ENCODE assay signal across 13 cellular contexts in the genomic region with DNA sequence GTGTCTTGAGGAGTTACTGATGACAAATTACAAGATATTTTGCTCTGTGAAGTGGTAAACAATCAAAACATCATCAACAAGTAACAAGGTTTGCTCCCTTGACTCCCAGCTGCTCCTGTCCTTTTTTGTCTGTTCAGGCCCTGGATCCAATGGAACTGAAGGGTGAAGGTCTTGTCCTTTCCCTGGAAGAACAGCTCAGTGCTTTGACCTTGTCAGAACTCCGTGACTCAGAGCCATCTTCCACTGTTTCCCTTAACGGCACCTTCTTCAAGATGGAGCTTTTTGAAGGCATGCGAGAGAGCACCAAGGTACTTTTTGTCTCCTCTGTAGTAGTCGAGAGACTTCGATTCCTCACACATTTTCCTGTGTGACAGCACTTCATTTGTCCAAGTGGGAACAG. TPM values are rescaled to one million over a fixed set of nuclear protein-coding genes. Genes with fewer than 3 reads are reported as not detected.
A peak's percentile ranks its signal among the peaks of the same experiment; 100 is the strongest.
DNase-seq lines count a peak whose midpoint lies in the region; ATAC-seq and TF ChIP-seq lines count a peak whose summit lies in the region.
"Had no signal": no experiment of that assay in that cellular context is flagged by ENCODE, and none has a peak within 500 bp of the region (broad histone marks: within the 10 kb centered on the region; RNA-seq: fewer than 3 reads in every experiment).

No MANE protein-coding gene starts in this region.

- H3K27me3 ChIP-seq in SK-N-SH (ENCODE audit: insufficient read depth), result no peaks in the 10 kb centered on the region
- no peaks in the 10 kb centered on the region for H3K27me3 ChIP-seq in right cardiac atrium (ENCODE audit: control insufficient read depth, insufficient read depth)
- H3K27me3 ChIP-seq in suprapubic skin, result no peaks in the 10 kb centered on the region

- peak overlapping the region; percentile 38; the same call in 1 of the 2 replicates for H3K9ac ChIP-seq in SK-N-SH

- ATAC-seq in SK-N-SH treated with all-trans-retinoic acid at 6 μM for 48 hours (no peak), right cardiac atrium (no peak), esophagus mucosa (no peak)

- WGBS in SK-N-SH (ENCODE audit: low lambda C conversion rate), result 86% methylated on average over 5 of the region's 5 CpGs
- 64% methylated on average over 5 of the region's 5 CpGs for WGBS in right cardiac atrium
- WGBS in suprapubic skin, result 87% methylated on average over 5 of the region's 5 CpGs

- POLR2A ChIA-PET in SK-N-SH (lab: Yijun Ruan, JAX), result no interaction called here

- intact Hi-C loops in right cardiac atrium (cut with DNase I), result no loop called here

- TF ChIP-seq RAD21 in SK-N-SH (IDR thresholded peaks at IDR 0.05; ENCODE audit: low read length), result no peak

- H3F3A ChIP-seq in SK-N-SH (replicated peaks; ENCODE audit: insufficient read depth), result peaks cover 35% of the 10 kb centered on the region

- DNase-seq in SK-N-SH (no peak), right cardiac atrium (no peak), suprapubic skin (ENCODE audit: low spot score in 2 of 2) (no peak), ecto neural progenitor cell (ENCODE audit: low spot score) (no peak), GM19240 (ENCODE audit: insufficient read length, low spot score) (no peak)
- DNase-seq: effector CD4-positive, alpha-beta T cell; NCI-H2029 treated with DMSO at 0.1 percent for 48 hours; stimulated activated CD4-positive, alpha-beta T cell treated with anti-CD3 and anti-CD28 coated beads, Interleukin-2, amount 100 ng/mL, for 48 hours had no signal

- H2AFZ ChIP-seq in SK-N-SH (ENCODE audit: low read depth), result no peak overlapping the region

- no peak for TF ChIP-seq CTCF in SK-N-SH (IDR thresholded peaks at IDR 0.05)
- TF ChIP-seq CTCF in suprapubic skin (IDR thresholded peaks at IDR 0.05), result no peak

- CTCF ChIA-PET in SK-N-SH (lab: Yijun Ruan, JAX), result interaction anchor here (1.0 to 3.2 kb wide), 5 partner anchors 24 to 192 kb away, joined by 4 to 17 read pairs (median 12); a partner anchor contains a TSS

- no peaks in the 10 kb centered on the region for H3K9me2 ChIP-seq in SK-N-SH

- H3K4me3 ChIP-seq in SK-N-SH (ENCODE audit: low read depth in 2 of 2, low read length in 1 of 2), result no peak overlapping the region
- H3K4me3 ChIP-seq in right cardiac atrium (ENCODE audit: low read length), result no peak overlapping the region
- no peak overlapping the region for H3K4me3 ChIP-seq in suprapubic skin

- H3K4me2 ChIP-seq in SK-N-SH, result peak overlapping the region; percentile 59

- peaks cover 6 to 50% of the 10 kb centered on the region in 2 experiments for H3K4me1 ChIP-seq in SK-N-SH (ENCODE audit: control insufficient read depth in 1 of 2, insufficient read depth in 2 of 2, low read depth in 1 of 2, low read length in 1 of 2)
- no peaks in the 10 kb centered on the region for H3K4me1 ChIP-seq in right cardiac atrium (ENCODE audit: control insufficient read depth, insufficient read depth, low read length)
- peaks cover 9% of the 10 kb centered on the region for H3K4me1 ChIP-seq in suprapubic skin

- H3K79me2 ChIP-seq in SK-N-SH (ENCODE audit: insufficient read depth), result no peaks in the 10 kb centered on the region

- H3K27ac ChIP-seq in SK-N-SH (ENCODE audit: low read depth in 2 of 2, low read length in 1 of 2) (peak overlapping the region; percentile 87 to 98; a peak in 3 of 4 replicates), angular gyrus (ENCODE audit: low read depth, low read length) (peak overlapping the region; percentile 75), right cardiac atrium (ENCODE audit: low read length) (peak overlapping the region; percentile 9), suprapubic skin (peak overlapping the region; percentile 7)
- H3K27ac ChIP-seq: 22Rv1 had no signal

- H4K20me1 ChIP-seq in SK-N-SH (ENCODE audit: insufficient read depth), result no peaks in the 10 kb centered on the region

- no peak for TF ChIP-seq EP300 in SK-N-SH (IDR thresholded peaks at IDR 0.05; ENCODE audit: borderline replicate concordance in 1 of 2, low read depth in 1 of 2, low read length in 1 of 2)
- TF ChIP-seq EP300 in suprapubic skin (IDR thresholded peaks at IDR 0.05), result no peak

- TF ChIP-seq POLR2A in suprapubic skin (IDR thresholded peaks at IDR 0.05), result no peak

- H3K36me3 ChIP-seq in SK-N-SH (replicated peaks in 1 of 2; ENCODE audit: control insufficient read depth in 1 of 2, insufficient read depth in 2 of 2, low read length in 1 of 2), result peaks cover 14 to 25% of the 10 kb centered on the region in 2 experiments
- H3K36me3 ChIP-seq in suprapubic skin, result peaks cover 41% of the 10 kb centered on the region

- no peaks in the 10 kb centered on the region for H3K9me3 ChIP-seq in SK-N-SH
- no peaks in the 10 kb centered on the region for H3K9me3 ChIP-seq in right cardiac atrium (ENCODE audit: control insufficient read depth, low read length)
- H3K9me3 ChIP-seq in suprapubic skin, result no peaks in the 10 kb centered on the region

TF ChIP-seq in SK-N-SH, 30 proteins besides CTCF, POLR2A, EP300 and RAD21 (continues in another document):
- no peak for TF ChIP-seq TCF12 (IDR thresholded peaks at IDR 0.05)
- TF ChIP-seq, protein P1, sequence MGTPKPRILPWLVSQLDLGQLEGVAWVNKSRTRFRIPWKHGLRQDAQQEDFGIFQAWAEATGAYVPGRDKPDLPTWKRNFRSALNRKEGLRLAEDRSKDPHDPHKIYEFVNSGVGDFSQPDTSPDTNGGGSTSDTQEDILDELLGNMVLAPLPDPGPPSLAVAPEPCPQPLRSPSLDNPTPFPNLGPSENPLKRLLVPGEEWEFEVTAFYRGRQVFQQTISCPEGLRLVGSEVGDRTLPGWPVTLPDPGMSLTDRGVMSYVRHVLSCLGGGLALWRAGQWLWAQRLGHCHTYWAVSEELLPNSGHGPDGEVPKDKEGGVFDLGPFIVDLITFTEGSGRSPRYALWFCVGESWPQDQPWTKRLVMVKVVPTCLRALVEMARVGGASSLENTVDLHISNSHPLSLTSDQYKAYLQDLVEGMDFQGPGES (IDR thresholded peaks at IDR 0.05; ENCODE audit: low read depth, low read length), result no peak
- no peak for TF ChIP-seq GABPA (IDR thresholded peaks at IDR 0.05; ENCODE audit: low read depth)
- TF ChIP-seq MEF2A (IDR thresholded peaks at IDR 0.05; ENCODE audit: borderline replicate concordance, low read depth), result no peak
- TF ChIP-seq CHD2 (IDR thresholded peaks at IDR 0.05; ENCODE audit: low read length, partially characterized antibody), result no peak
- TF ChIP-seq YY1 (IDR thresholded peaks at IDR 0.05; ENCODE audit: low read depth), result no peak
- no peak for TF ChIP-seq GATA2 (CRISPR knock-in tag; IDR thresholded peaks at IDR 0.05)
- TF ChIP-seq RFX5 (IDR thresholded peaks at IDR 0.05; ENCODE audit: low read length), result no peak
- TF ChIP-seq TAF1 (IDR thresholded peaks at IDR 0.05; ENCODE audit: borderline replicate concordance, low read depth, low read length), result no peak
- no peak for TF ChIP-seq ELF1 (IDR thresholded peaks at IDR 0.05)
- TF ChIP-seq, protein P2, sequence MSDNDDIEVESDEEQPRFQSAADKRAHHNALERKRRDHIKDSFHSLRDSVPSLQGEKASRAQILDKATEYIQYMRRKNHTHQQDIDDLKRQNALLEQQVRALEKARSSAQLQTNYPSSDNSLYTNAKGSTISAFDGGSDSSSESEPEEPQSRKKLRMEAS (IDR thresholded peaks at IDR 0.05; ENCODE audit: low read depth), result no peak

TF ChIP-seq in SK-N-SH treated with all-trans-retinoic acid at 6 μM for 48 hours, 23 proteins besides CTCF, POLR2A, EP300 and RAD21 (continues in another document):
- TF ChIP-seq OSR1 (CRISPR knock-in tag; IDR thresholded peaks at IDR 0.05) (no peak), RARB (CRISPR knock-in tag; IDR thresholded peaks at IDR 0.05) (no peak), ZFP3 (CRISPR knock-in tag; IDR thresholded peaks at IDR 0.05) (no peak), ARNTL (CRISPR knock-in tag; IDR thresholded peaks at IDR 0.05; ENCODE audit: borderline replicate concordance, low read depth) (no peak), BACH2 (CRISPR knock-in tag; IDR thresholded peaks at IDR 0.05; ENCODE audit: borderline replicate concordance) (no peak), ZNF565 (CRISPR knock-in tag; conservative IDR thresholded peaks at IDR 0.05; ENCODE audit: low read depth) (no peak), ZFP30 (CRISPR knock-in tag; IDR thresholded peaks at IDR 0.05) (no peak), ESRRG (CRISPR knock-in tag; IDR thresholded peaks at IDR 0.05) (no peak), CSDC2 (CRISPR knock-in tag; IDR thresholded peaks at IDR 0.05) (no peak)
- TF ChIP-seq, protein P3, sequence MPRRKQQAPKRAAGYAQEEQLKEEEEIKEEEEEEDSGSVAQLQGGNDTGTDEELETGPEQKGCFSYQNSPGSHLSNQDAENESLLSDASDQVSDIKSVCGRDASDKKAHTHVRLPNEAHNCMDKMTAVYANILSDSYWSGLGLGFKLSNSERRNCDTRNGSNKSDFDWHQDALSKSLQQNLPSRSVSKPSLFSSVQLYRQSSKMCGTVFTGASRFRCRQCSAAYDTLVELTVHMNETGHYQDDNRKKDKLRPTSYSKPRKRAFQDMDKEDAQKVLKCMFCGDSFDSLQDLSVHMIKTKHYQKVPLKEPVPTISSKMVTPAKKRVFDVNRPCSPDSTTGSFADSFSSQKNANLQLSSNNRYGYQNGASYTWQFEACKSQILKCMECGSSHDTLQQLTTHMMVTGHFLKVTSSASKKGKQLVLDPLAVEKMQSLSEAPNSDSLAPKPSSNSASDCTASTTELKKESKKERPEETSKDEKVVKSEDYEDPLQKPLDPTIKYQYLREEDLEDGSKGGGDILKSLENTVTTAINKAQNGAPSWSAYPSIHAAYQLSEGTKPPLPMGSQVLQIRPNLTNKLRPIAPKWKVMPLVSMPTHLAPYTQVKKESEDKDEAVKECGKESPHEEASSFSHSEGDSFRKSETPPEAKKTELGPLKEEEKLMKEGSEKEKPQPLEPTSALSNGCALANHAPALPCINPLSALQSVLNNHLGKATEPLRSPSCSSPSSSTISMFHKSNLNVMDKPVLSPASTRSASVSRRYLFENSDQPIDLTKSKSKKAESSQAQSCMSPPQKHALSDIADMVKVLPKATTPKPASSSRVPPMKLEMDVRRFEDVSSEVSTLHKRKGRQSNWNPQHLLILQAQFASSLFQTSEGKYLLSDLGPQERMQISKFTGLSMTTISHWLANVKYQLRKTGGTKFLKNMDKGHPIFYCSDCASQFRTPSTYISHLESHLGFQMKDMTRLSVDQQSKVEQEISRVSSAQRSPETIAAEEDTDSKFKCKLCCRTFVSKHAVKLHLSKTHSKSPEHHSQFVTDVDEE (CRISPR knock-in tag; IDR thresholded peaks at IDR 0.05), result no peak

RNA-seq across cellular contexts. Expression of a gene that starts 29.0 kb away (rescaled TPM):
- 7.4 and 9.7 TPM in 2 replicates for polyA plus RNA-seq in SK-N-SH (2012; rRNA removed)
- polyA plus RNA-seq in SK-N-SH (2012; cell fraction: cytosol; rRNA removed), result 2.6 and 3.8 TPM in 2 replicates
- 49.2 and 51.6 TPM in 2 replicates for polyA plus RNA-seq in SK-N-SH (2012; cell fraction: nucleus; rRNA removed)
- 10 to 100 TPM in 3 of 4 donors, 1 to 10 TPM in 1; 8.9 to 21.9 (median 18.6) TPM for total RNA-seq in right cardiac atrium
- polyA plus RNA-seq in right cardiac atrium, result 11.5 TPM
- total RNA-seq in suprapubic skin, result 10 to 100 TPM in 1 of 4 donors, 1 to 10 TPM in 3; 2.6 to 10.4 (median 3.8) TPM
- total RNA-seq in esophagus mucosa, result 1.8 TPM
- total RNA-seq: OCI-LY7 had no signal

RNA-seq across cellular contexts. Expression of a gene that starts 32.5 kb away (rescaled TPM):
- 10.8 and 12.2 TPM in 2 replicates for polyA plus RNA-seq in SK-N-SH (2012; rRNA removed)
- polyA plus RNA-seq in SK-N-SH (2012; cell fraction: cytosol; rRNA removed), result 8.0 and 10.5 TPM in 2 replicates
- 27.1 and 37.0 TPM in 2 replicates for polyA plus RNA-seq in SK-N-SH (2012; cell fraction: nucleus; rRNA removed)
- 10 to 100 TPM in 1 of 4 donors, 1 to 10 TPM in 3; 8.7 to 10.6 (median 9.2) TPM for total RNA-seq in right cardiac atrium
- 2.1 TPM for polyA plus RNA-seq in right cardiac atrium
- total RNA-seq in suprapubic skin, result 10 to 100 TPM; 23.7 to 34.8 (median 26.5) TPM
- 26.2 TPM for total RNA-seq in esophagus mucosa

Comparison
In these comparisons a context has a peak if more than half of its experiments do, and no peak if none do; other contexts are left out.
1. H3K27ac ChIP-seq: peak in every context shown above with its lines; median percentile 92 in SK-N-SH; 75 in angular gyrus; 9 in right cardiac atrium; 7 in suprapubic skin.